ENCODE assay signal across 2 cellular contexts in the genomic region with DNA sequence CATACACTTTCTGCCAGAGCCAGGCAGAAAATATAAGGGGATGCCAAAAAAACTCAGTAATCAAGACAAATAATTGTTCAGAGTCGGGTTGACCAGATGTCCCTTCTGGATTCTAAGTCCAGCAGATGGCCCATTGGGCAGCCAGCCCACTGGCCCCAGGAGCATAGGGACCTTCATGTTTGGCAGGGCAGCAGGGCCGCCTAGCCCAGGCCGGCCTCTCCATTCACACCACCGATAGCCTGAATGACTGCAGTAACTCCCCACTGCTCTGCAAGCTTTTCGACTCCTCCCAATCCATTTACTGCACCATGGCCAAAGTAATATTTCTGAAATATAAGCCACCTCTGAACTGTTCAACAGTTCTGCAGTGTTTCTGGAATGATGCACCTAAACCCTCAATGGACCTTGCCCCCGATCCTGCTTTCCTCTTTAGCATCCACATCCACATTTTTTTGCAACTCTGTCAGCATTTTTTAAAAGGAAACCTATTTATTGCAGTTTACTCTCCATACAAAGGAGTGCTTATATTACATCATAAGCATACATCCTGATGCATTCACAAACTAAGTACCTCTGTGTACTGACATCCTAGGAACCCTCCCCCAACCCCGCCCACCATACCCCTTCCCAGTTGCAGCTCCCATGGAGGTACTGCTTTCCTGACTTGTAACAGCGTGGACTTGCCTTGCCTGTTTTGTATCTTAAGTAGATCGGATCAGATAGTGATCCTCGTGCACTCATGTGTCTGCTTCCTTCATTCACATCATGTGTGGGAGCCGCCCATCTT.
TF ChIP-seq lines count a peak whose summit lies in the region.

No MANE protein-coding gene starts in this region.

TF ChIP-seq in K562, 482 proteins besides CTCF, POLR2A, EP300 and RAD21 (continued from another document and continues in another):
- TF ChIP-seq, protein P1, sequence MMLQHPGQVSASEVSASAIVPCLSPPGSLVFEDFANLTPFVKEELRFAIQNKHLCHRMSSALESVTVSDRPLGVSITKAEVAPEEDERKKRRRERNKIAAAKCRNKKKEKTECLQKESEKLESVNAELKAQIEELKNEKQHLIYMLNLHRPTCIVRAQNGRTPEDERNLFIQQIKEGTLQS (IDR thresholded peaks at IDR 0.05): peak; percentile 35; the same call in 1 of the 2 replicates
- TF ChIP-seq, protein P1 (CRISPR knock-in tag; conservative IDR thresholded peaks at IDR 0.05): no peak
- TF ChIP-seq PRDM10 (IDR thresholded peaks at IDR 0.05; ENCODE audit: partially characterized antibody): no peak
- TF ChIP-seq MAFG (tag; conservative IDR thresholded peaks at IDR 0.05): peak; percentile 55
- 0 out of 2 replicates have a peak, but pooled peaks have one; percentile 20 for TF ChIP-seq ERF (CRISPR knock-in tag; IDR thresholded peaks at IDR 0.05)
- 0 out of 2 replicates have a peak, but pooled peaks have one; percentile 26 for TF ChIP-seq MYC (IDR thresholded peaks at IDR 0.05; ENCODE audit: low read depth, low read length)
- 0 out of 2 replicates have a peak, but pooled peaks have one; percentile 47 for TF ChIP-seq MYC (CRISPR knock-in tag; IDR thresholded peaks at IDR 0.05; ENCODE audit: borderline replicate concordance, low read depth)
- TF ChIP-seq CEBPG (CRISPR knock-in tag; IDR thresholded peaks at IDR 0.05): no peak
- TF ChIP-seq CEBPG (tag; conservative IDR thresholded peaks at IDR 0.05 in 1 of 2, IDR thresholded peaks at IDR 0.05 in 1 of 2): peak; percentile 29 to 59; a peak in 3 of 4 replicates
- 0 out of 2 replicates have a peak, but pooled peaks have one; percentile 31 for TF ChIP-seq ZNF165 (CRISPR knock-in tag; IDR thresholded peaks at IDR 0.05; ENCODE audit: borderline replicate concordance)
- TF ChIP-seq SOX6 (IDR thresholded peaks at IDR 0.05): peak; percentile 30; the same call in 1 of the 2 replicates
- TF ChIP-seq NFE2L1 (tag; IDR thresholded peaks at IDR 0.05; ENCODE audit: borderline replicate concordance, low read depth): no peak
- peak; percentile 72 for TF ChIP-seq C11orf30 (IDR thresholded peaks at IDR 0.05; ENCODE audit: low read depth)
- TF ChIP-seq, protein P2, sequence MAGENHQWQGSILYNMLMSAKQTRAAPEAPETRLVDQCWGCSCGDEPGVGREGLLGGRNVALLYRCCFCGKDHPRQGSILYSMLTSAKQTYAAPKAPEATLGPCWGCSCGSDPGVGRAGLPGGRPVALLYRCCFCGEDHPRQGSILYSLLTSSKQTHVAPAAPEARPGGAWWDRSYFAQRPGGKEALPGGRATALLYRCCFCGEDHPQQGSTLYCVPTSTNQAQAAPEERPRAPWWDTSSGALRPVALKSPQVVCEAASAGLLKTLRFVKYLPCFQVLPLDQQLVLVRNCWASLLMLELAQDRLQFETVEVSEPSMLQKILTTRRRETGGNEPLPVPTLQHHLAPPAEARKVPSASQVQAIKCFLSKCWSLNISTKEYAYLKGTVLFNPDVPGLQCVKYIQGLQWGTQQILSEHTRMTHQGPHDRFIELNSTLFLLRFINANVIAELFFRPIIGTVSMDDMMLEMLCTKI (IDR thresholded peaks at IDR 0.05; ENCODE audit: partially characterized antibody): no peak
- peak; percentile 40; the same call in 1 of the 2 replicates for TF ChIP-seq MITF (IDR thresholded peaks at IDR 0.05)

TF ChIP-seq in liver, 16 proteins besides CTCF, POLR2A, EP300 and RAD21 (continued from another document):
- TF ChIP-seq HNF4G (IDR thresholded peaks at IDR 0.05): no peak
- TF ChIP-seq HNF4A (conservative IDR thresholded peaks at IDR 0.05): peak; percentile 89 to 91
- peak; percentile 66 for TF ChIP-seq YY1 (IDR thresholded peaks at IDR 0.05)
- no peak for TF ChIP-seq FOXA1 (IDR thresholded peaks at IDR 0.05)
- TF ChIP-seq FOXA2 (IDR thresholded peaks at IDR 0.05): no peak
- no peak for TF ChIP-seq GABPA (IDR thresholded peaks at IDR 0.05 in 1 of 2, conservative IDR thresholded peaks at IDR 0.05 in 1 of 2)
- TF ChIP-seq MAX (IDR thresholded peaks at IDR 0.05): peak; percentile 75
- peak; percentile 75 for TF ChIP-seq SP1 (IDR thresholded peaks at IDR 0.05)
- TF ChIP-seq RXRA (IDR thresholded peaks at IDR 0.05): peak; percentile 72 to 86
- no peak for TF ChIP-seq TAF1 (conservative IDR thresholded peaks at IDR 0.05)
- TF ChIP-seq EGR1 (IDR thresholded peaks at IDR 0.05; ENCODE audit: low read depth in 2 of 2): no peak
- TF ChIP-seq, protein P1 (IDR thresholded peaks at IDR 0.05): no peak
- TF ChIP-seq JUND (IDR thresholded peaks at IDR 0.05): peak; percentile 34 to 51
- TF ChIP-seq, protein P3, sequence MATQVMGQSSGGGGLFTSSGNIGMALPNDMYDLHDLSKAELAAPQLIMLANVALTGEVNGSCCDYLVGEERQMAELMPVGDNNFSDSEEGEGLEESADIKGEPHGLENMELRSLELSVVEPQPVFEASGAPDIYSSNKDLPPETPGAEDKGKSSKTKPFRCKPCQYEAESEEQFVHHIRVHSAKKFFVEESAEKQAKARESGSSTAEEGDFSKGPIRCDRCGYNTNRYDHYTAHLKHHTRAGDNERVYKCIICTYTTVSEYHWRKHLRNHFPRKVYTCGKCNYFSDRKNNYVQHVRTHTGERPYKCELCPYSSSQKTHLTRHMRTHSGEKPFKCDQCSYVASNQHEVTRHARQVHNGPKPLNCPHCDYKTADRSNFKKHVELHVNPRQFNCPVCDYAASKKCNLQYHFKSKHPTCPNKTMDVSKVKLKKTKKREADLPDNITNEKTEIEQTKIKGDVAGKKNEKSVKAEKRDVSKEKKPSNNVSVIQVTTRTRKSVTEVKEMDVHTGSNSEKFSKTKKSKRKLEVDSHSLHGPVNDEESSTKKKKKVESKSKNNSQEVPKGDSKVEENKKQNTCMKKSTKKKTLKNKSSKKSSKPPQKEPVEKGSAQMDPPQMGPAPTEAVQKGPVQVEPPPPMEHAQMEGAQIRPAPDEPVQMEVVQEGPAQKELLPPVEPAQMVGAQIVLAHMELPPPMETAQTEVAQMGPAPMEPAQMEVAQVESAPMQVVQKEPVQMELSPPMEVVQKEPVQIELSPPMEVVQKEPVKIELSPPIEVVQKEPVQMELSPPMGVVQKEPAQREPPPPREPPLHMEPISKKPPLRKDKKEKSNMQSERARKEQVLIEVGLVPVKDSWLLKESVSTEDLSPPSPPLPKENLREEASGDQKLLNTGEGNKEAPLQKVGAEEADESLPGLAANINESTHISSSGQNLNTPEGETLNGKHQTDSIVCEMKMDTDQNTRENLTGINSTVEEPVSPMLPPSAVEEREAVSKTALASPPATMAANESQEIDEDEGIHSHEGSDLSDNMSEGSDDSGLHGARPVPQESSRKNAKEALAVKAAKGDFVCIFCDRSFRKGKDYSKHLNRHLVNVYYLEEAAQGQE (IDR thresholded peaks at IDR 0.05): peak; percentile 65
